ENCODE assay signal across 1 cellular context in the genomic region with DNA sequence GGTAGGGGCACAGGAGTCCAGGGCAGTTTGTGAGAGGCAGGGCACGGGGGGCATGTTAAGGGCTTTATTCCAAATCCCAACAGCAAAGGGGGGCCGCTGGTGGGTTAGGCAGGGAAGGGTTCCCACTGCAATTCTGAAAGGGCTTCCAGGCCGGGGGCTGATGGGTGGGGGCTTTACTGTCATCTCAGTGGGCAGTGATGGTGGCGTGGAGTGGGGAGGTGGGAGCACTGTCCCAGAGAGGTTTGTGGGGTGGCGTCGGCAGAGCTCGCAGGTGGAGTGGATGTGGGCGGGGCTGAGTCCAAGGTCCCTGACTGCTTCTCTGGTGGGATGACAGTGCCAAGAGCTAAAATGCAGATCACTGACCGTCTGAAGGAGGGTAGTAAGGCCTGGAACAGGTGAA.
TF ChIP-seq lines count a peak whose summit lies in the region.

No MANE protein-coding gene starts in this region.

TF ChIP-seq in liver, 16 proteins besides CTCF, POLR2A, EP300 and RAD21 (continued from another document):
- TF ChIP-seq, protein P1, sequence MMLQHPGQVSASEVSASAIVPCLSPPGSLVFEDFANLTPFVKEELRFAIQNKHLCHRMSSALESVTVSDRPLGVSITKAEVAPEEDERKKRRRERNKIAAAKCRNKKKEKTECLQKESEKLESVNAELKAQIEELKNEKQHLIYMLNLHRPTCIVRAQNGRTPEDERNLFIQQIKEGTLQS (IDR thresholded peaks at IDR 0.05), result no peak
- TF ChIP-seq HNF4A (conservative IDR thresholded peaks at IDR 0.05) (no peak), JUND (IDR thresholded peaks at IDR 0.05) (no peak), NR2F2 (IDR thresholded peaks at IDR 0.05) (no peak), HNF4G (IDR thresholded peaks at IDR 0.05) (no peak), EGR1 (IDR thresholded peaks at IDR 0.05; ENCODE audit: low read depth in 2 of 2) (no peak), SP1 (IDR thresholded peaks at IDR 0.05) (no peak)
- TF ChIP-seq, protein P2, sequence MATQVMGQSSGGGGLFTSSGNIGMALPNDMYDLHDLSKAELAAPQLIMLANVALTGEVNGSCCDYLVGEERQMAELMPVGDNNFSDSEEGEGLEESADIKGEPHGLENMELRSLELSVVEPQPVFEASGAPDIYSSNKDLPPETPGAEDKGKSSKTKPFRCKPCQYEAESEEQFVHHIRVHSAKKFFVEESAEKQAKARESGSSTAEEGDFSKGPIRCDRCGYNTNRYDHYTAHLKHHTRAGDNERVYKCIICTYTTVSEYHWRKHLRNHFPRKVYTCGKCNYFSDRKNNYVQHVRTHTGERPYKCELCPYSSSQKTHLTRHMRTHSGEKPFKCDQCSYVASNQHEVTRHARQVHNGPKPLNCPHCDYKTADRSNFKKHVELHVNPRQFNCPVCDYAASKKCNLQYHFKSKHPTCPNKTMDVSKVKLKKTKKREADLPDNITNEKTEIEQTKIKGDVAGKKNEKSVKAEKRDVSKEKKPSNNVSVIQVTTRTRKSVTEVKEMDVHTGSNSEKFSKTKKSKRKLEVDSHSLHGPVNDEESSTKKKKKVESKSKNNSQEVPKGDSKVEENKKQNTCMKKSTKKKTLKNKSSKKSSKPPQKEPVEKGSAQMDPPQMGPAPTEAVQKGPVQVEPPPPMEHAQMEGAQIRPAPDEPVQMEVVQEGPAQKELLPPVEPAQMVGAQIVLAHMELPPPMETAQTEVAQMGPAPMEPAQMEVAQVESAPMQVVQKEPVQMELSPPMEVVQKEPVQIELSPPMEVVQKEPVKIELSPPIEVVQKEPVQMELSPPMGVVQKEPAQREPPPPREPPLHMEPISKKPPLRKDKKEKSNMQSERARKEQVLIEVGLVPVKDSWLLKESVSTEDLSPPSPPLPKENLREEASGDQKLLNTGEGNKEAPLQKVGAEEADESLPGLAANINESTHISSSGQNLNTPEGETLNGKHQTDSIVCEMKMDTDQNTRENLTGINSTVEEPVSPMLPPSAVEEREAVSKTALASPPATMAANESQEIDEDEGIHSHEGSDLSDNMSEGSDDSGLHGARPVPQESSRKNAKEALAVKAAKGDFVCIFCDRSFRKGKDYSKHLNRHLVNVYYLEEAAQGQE (IDR thresholded peaks at IDR 0.05), result no peak
- TF ChIP-seq, protein P3, sequence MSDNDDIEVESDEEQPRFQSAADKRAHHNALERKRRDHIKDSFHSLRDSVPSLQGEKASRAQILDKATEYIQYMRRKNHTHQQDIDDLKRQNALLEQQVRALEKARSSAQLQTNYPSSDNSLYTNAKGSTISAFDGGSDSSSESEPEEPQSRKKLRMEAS (IDR thresholded peaks at IDR 0.05), result no peak
